9 cellular contexts compared by ENCODE assay signal in genomic region chr12:89160716-89161123, GRCh38.
DNase-seq lines count a peak whose midpoint lies in the region; ATAC-seq and TF ChIP-seq lines count a peak whose summit lies in the region.
"Had no signal": no experiment of that assay in that cellular context is flagged by ENCODE, and none has a peak within 500 bp of the region (broad histone marks: within the 10 kb centered on the region; RNA-seq: fewer than 3 reads in every experiment).

No MANE protein-coding gene starts in this region.

- POLR2A ChIA-PET in OCI-LY7 (lab: Charles Lee), result interaction anchor here (1.1 to 1.3 kb wide), 2 partner anchors 9 to 145 kb away, joined by 3 read pairs; no protein-coding TSS in a partner anchor

- CTCF ChIA-PET in OCI-LY7 (lab: Charles Lee; ENCODE audit: unreplicated experiment), result no interaction called here

- H3K4me1 ChIP-seq in lung (ENCODE audit: control insufficient read depth in 2 of 2, insufficient read depth in 2 of 2, low read length in 2 of 2) (peaks cover 0 to 19% of the 10 kb centered on the region in 2 donors), transverse colon (peaks cover 0 to 43% (median 10%) of the 10 kb centered on the region in 4 donors), OCI-LY7 (ENCODE audit: insufficient read depth, low read length, poor library complexity, severe bottlenecking) (no peaks in the 10 kb centered on the region)

- no peak for TF ChIP-seq EP300 in transverse colon (IDR thresholded peaks at IDR 0.05; ENCODE audit: low read depth)

- H3K36me3 ChIP-seq in lung (ENCODE audit: control insufficient read depth in 2 of 2, insufficient read depth in 2 of 2, low read length in 2 of 2) (no peaks in the 10 kb centered on the region), transverse colon (no peaks in the 10 kb centered on the region), OCI-LY7 (ENCODE audit: insufficient read depth, low read length) (no peaks in the 10 kb centered on the region)

- no peaks in the 10 kb centered on the region for H3K9me3 ChIP-seq in lung (ENCODE audit: control insufficient read depth in 2 of 2, insufficient read depth in 1 of 2, low read length in 1 of 2)
- no peaks in the 10 kb centered on the region for H3K9me3 ChIP-seq in transverse colon
- no peaks in the 10 kb centered on the region for H3K9me3 ChIP-seq in OCI-LY7 (ENCODE audit: low read length)

- no peaks in the 10 kb centered on the region for H4K20me1 ChIP-seq in OCI-LY7 (ENCODE audit: insufficient read depth, low read length)

- H3K4me2 ChIP-seq in OCI-LY7 (ENCODE audit: low read length), result no peak overlapping the region

- H3K27me3 ChIP-seq in lung (ENCODE audit: control insufficient read depth, insufficient read depth) (no peaks in the 10 kb centered on the region), transverse colon (no peaks in the 10 kb centered on the region)

- no peaks in the 10 kb centered on the region for H3K9me2 ChIP-seq in OCI-LY7 (ENCODE audit: insufficient read depth, low read length)

- H3K27ac ChIP-seq in adipose tissue (ENCODE audit: low read depth, low read length), result peak overlapping the region; percentile 58
- H3K27ac ChIP-seq in lung (ENCODE audit: low read depth in 1 of 2, low read length in 1 of 2), result peak overlapping the region; percentile 31 to 56
- peak overlapping the region; percentile 5 to 80 (median 78) for H3K27ac ChIP-seq in transverse colon
- no peak overlapping the region for H3K27ac ChIP-seq in OCI-LY7 (ENCODE audit: low read depth, low read length, poor library complexity, severe bottlenecking)
- H3K27ac ChIP-seq: SK-N-MC had no signal

- WGBS in adipose tissue, 3 donors, result 32 to 53% (median 33%) methylated on average over 5 of the region's 5 CpGs
- 46 to 57% methylated on average over 5 of the region's 5 CpGs for WGBS in lung, 2 donors
- WGBS in transverse colon (ENCODE audit: low coverage in 1 of 2), 2 donors, result 55 to 71% methylated on average over 5 of the region's 5 CpGs

- no TSS peak for BruUV-seq in OCI-LY7 (replicated peaks; lab: Mats Ljungman, UMichigan)

- TF ChIP-seq CTCF in lung (IDR thresholded peaks at IDR 0.05; ENCODE audit: control extremely low read depth, extremely low read depth) (no peak), transverse colon (IDR thresholded peaks at IDR 0.05) (no peak), OCI-LY7 (conservative IDR thresholded peaks at IDR 0.05; ENCODE audit: low read length) (no peak)

- in situ Hi-C loops in transverse colon (cut with MboI; ENCODE audit: low pct_ligation_motif_present in 1 of 4, low pct_unique_long_range_greater_than_20kb in 1 of 4, low sequenced_read_pairs in 3 of 4), result no loop called here

- intact Hi-C loops in Right ventricle myocardium inferior (cut with DNase I) (no loop called here), cardiac septum (cut with DNase I) (no loop called here), transverse colon (cut with DNase I; ENCODE audit: low total_unique reads) (no loop called here), OCI-LY7 (cut with micrococcal nuclease; ENCODE audit: unreplicated experiment) (no loop called here)

- no peak for TF ChIP-seq POLR2A in transverse colon (IDR thresholded peaks at IDR 0.05)

- H3K79me2 ChIP-seq in OCI-LY7 (ENCODE audit: insufficient read depth, low read depth, low read length), result no peaks in the 10 kb centered on the region

- ATAC-seq in Right ventricle myocardium inferior (peak; percentile 73), lung (ENCODE audit: insufficient read depth, low FRiP score) (peak; percentile 68)

- H3K4me3 ChIP-seq in lung (no peak overlapping the region), transverse colon (no peak overlapping the region), OCI-LY7 (ENCODE audit: low read depth, low read length, poor library complexity, severe bottlenecking) (no peak overlapping the region)
- H3K4me3 ChIP-seq: SK-N-MC had no signal

- H2AFZ ChIP-seq in OCI-LY7 (ENCODE audit: low read length), result no peak overlapping the region

- DNase-seq in Right ventricle myocardium inferior (ENCODE audit: missing footprints) (peak; percentile 80), cardiac septum (ENCODE audit: low spot score) (no peak), lung (ENCODE audit: low spot score) (peak; percentile 58), transverse colon (peak; percentile 15), OCI-LY7 (ENCODE audit: low spot score) (no peak), NAMALWA (ENCODE audit: low spot score) (no peak), NCI-H128 (lab: John Stamatoyannopoulos, UW; ENCODE audit: unreplicated experiment) (no peak)

Comparison
In these comparisons a context has a peak if more than half of its experiments do, and no peak if none do; other contexts are left out.
1. DNase-seq: peak in Right ventricle myocardium inferior (single experiment), lung (single experiment) and transverse colon (single experiment); none in cardiac septum (single experiment), OCI-LY7 (single experiment), NAMALWA (single experiment) and NCI-H128 (single experiment).